10 cellular contexts compared by ENCODE assay signal in genomic region chr14:61145258-61145902, GRCh38.
DNase-seq lines count a peak whose midpoint lies in the region; ATAC-seq and TF ChIP-seq lines count a peak whose summit lies in the region.
"Had no signal": no experiment of that assay in that cellular context is flagged by ENCODE, and none has a peak within 500 bp of the region (broad histone marks: within the 10 kb centered on the region; RNA-seq: fewer than 3 reads in every experiment).

No MANE protein-coding gene starts in this region.

- dilution Hi-C loops in mammary epithelial cell (cut with HindIII; ENCODE audit: low sequenced_read_pairs), result no loop called here

- H3K9me3 ChIP-seq in right atrium auricular region, result peaks cover 0 to 8% of the 10 kb centered on the region in 2 donors
- H3K9me3 ChIP-seq in mammary epithelial cell (replicated peaks; ENCODE audit: insufficient read depth, low read length), result peaks cover 11% of the 10 kb centered on the region
- H3K9me3 ChIP-seq in mesenchymal stem cell (ENCODE audit: control insufficient read depth, low read length), result peaks cover 5% of the 10 kb centered on the region
- no peaks in the 10 kb centered on the region for H3K9me3 ChIP-seq in vagina

- BruUV-seq in mammary epithelial cell (replicated peaks; lab: Mats Ljungman, UMichigan), result TSS peak; percentile 72

- peak overlapping the region in 1 of 2 experiments; percentile 43 for H2BK12ac ChIP-seq in mesenchymal stem cell (ENCODE audit: low read length in 2 of 2)

- CTCF ChIA-PET in mammary epithelial cell (lab: Charles Lee; ENCODE audit: low non-redundant PET), result interaction anchor here (0.7 kb wide), 1 partner anchor 177 kb away, joined by 3 read pairs; no protein-coding TSS in a partner anchor

- H3K4me3 ChIP-seq in right atrium auricular region, result no peak overlapping the region
- H3K4me3 ChIP-seq in mammary epithelial cell (replicated peaks in 1 of 3; ENCODE audit: insufficient read depth in 1 of 3, low read depth in 2 of 3, low read length in 3 of 3), result no peak overlapping the region
- peak overlapping the region in 1 of 2 experiments; percentile 23 for H3K4me3 ChIP-seq in mesenchymal stem cell (ENCODE audit: insufficient read depth in 1 of 2, low read depth in 1 of 2, low read length in 2 of 2)
- no peak overlapping the region for H3K4me3 ChIP-seq in vagina

- peak overlapping the region; percentile 43 for H3K9ac ChIP-seq in mammary epithelial cell (ENCODE audit: insufficient read depth, low read length)
- peak overlapping the region; percentile 67 for H3K9ac ChIP-seq in mesenchymal stem cell (ENCODE audit: low read length)

- no peak overlapping the region for H2BK120ac ChIP-seq in mesenchymal stem cell (ENCODE audit: low read depth, low read length)

- peak overlapping the region; percentile 64 for H2AFZ ChIP-seq in mammary epithelial cell (ENCODE audit: low read depth, low read length)
- no peak overlapping the region for H2AFZ ChIP-seq in mesenchymal stem cell (ENCODE audit: low read depth, low read length)

- no peak overlapping the region for H3K14ac ChIP-seq in mesenchymal stem cell (ENCODE audit: low read length in 2 of 2)

- H3K18ac ChIP-seq in mesenchymal stem cell (ENCODE audit: low read depth in 1 of 2, low read length in 2 of 2), result no peak overlapping the region

- TF ChIP-seq CTCF in right atrium auricular region (IDR thresholded peaks at IDR 0.05), result no peak
- no peak for TF ChIP-seq CTCF in mammary epithelial cell (conservative IDR thresholded peaks at IDR 0.05 in 1 of 2, IDR thresholded peaks at IDR 0.05 in 1 of 2; ENCODE audit: extremely low read depth in 1 of 2, insufficient read depth in 1 of 2, low read depth in 1 of 2, low read length in 2 of 2)
- no peak for TF ChIP-seq CTCF in vagina (IDR thresholded peaks at IDR 0.05)

- peak overlapping the region in 1 of 2 experiments; percentile 51 for H3K4ac ChIP-seq in mesenchymal stem cell (ENCODE audit: low read depth in 1 of 2, low read length in 2 of 2)

- H3K79me1 ChIP-seq in mesenchymal stem cell (replicated peaks; ENCODE audit: low read length, poor library complexity, severe bottlenecking), result no peaks in the 10 kb centered on the region

- no peaks in the 10 kb centered on the region for H4K20me1 ChIP-seq in mammary epithelial cell (ENCODE audit: insufficient read depth, low read length)

- H3K27ac Mint-ChIP-seq in activated naive CD4-positive, alpha-beta T cell treated with anti-CD3 and anti-CD28 coated beads, Interleukin-2, amount 50 U/mL, for 72 hours, result peak overlapping the region in 1 of 2 donors; percentile 36

- H3K79me2 ChIP-seq in mammary epithelial cell (ENCODE audit: insufficient read depth, low read length), result no peaks in the 10 kb centered on the region

- no peaks in the 10 kb centered on the region for H3K4me1 ChIP-seq in right atrium auricular region
- peaks cover 50% of the 10 kb centered on the region for H3K4me1 ChIP-seq in mammary epithelial cell (ENCODE audit: insufficient read depth, low read length)
- peaks cover 24% of the 10 kb centered on the region for H3K4me1 ChIP-seq in mesenchymal stem cell (ENCODE audit: control insufficient read depth, insufficient read depth, low read depth, low read length)
- H3K4me1 ChIP-seq in vagina, result peaks cover 37% of the 10 kb centered on the region

- no peak overlapping the region for H2BK15ac ChIP-seq in mesenchymal stem cell (ENCODE audit: low read depth, poor library complexity, severe bottlenecking)

- H3K27me3 ChIP-seq in right atrium auricular region, result no peaks in the 10 kb centered on the region
- H3K27me3 ChIP-seq in mammary epithelial cell (ENCODE audit: insufficient read depth, low read length), result no peaks in the 10 kb centered on the region
- H3K27me3 ChIP-seq in mesenchymal stem cell (ENCODE audit: control insufficient read depth in 1 of 2, insufficient read depth in 1 of 2, low read length in 2 of 2), result no peaks in the 10 kb centered on the region
- no peaks in the 10 kb centered on the region for H3K27me3 ChIP-seq in vagina

- H4K8ac ChIP-seq in mesenchymal stem cell (ENCODE audit: low read length), result no peak overlapping the region

- H4K91ac ChIP-seq in mesenchymal stem cell (ENCODE audit: low read length), result no peak overlapping the region

- TF ChIP-seq POLR2A in vagina (IDR thresholded peaks at IDR 0.05), result no peak

- peaks cover 17 to 21% of the 10 kb centered on the region in 2 donors for H3K9me3 Mint-ChIP-seq in activated naive CD4-positive, alpha-beta T cell treated with anti-CD3 and anti-CD28 coated beads, Interleukin-2, amount 50 U/mL, for 72 hours

- H3K36me3 ChIP-seq in right atrium auricular region, result no peaks in the 10 kb centered on the region
- H3K36me3 ChIP-seq in mammary epithelial cell (ENCODE audit: insufficient read depth, low read length), result no peaks in the 10 kb centered on the region
- H3K36me3 ChIP-seq in mesenchymal stem cell (ENCODE audit: control insufficient read depth in 1 of 2, insufficient read depth in 2 of 2, low read depth in 1 of 2, low read length in 2 of 2), result peaks cover 0 to 3% of the 10 kb centered on the region in 2 experiments
- no peaks in the 10 kb centered on the region for H3K36me3 ChIP-seq in vagina

- H3K23ac ChIP-seq in mesenchymal stem cell (ENCODE audit: low read length in 2 of 2), result no peak overlapping the region

- peak; percentile 35 for ATAC-seq in Right ventricle myocardium inferior
- ATAC-seq in activated naive CD4-positive, alpha-beta T cell treated with anti-CD3 and anti-CD28 coated beads, Interleukin-2, amount 50 U/mL, for 72 hours, result no peak

- peaks cover 6 to 17% of the 10 kb centered on the region in 2 donors for H3K36me3 Mint-ChIP-seq in activated naive CD4-positive, alpha-beta T cell treated with anti-CD3 and anti-CD28 coated beads, Interleukin-2, amount 50 U/mL, for 72 hours

- H3K27ac ChIP-seq in right atrium auricular region (peak overlapping the region in 1 of 2 donors; percentile 57), mammary epithelial cell (ENCODE audit: insufficient read depth, low read depth, low read length) (peak overlapping the region; percentile 82), mesenchymal stem cell (ENCODE audit: low read length, poor library complexity, severe bottlenecking) (peak overlapping the region; percentile 90), vagina (peak overlapping the region; percentile 68)

- peak overlapping the region; percentile 84 for H2AK5ac ChIP-seq in mesenchymal stem cell (ENCODE audit: low read length, severe bottlenecking)

- intact Hi-C loops in Right ventricle myocardium inferior (cut with DNase I) (no loop called here), mammary epithelial cell (cut with micrococcal nuclease) (loop anchor here (1.0 to 2.0 kb wide), 3 partner anchors 33 to 107 kb away; no protein-coding TSS in a partner anchor), vagina (cut with DNase I) (no loop called here)

- WGBS in mammary epithelial cell (ENCODE audit: low coverage, missing lambda C conversion rate), result 4% methylated on average over 7 of the region's 7 CpGs
- WGBS in mesenchymal stem cell, result 60% methylated on average over 6 of the region's 7 CpGs

- H2BK5ac ChIP-seq in mesenchymal stem cell (ENCODE audit: low read depth, low read length, poor library complexity, severe bottlenecking), result peak overlapping the region; percentile 21

- H3K4me2 ChIP-seq in mammary epithelial cell (ENCODE audit: insufficient read depth, low read depth, low read length) (peak overlapping the region; percentile 48), mesenchymal stem cell (ENCODE audit: low read length, poor library complexity, severe bottlenecking) (no peak overlapping the region)

- DNase-seq in Right ventricle myocardium inferior (ENCODE audit: missing footprints) (no peak), right atrium auricular region (ENCODE audit: low spot score) (no peak), mammary epithelial cell (peak; percentile 82), mesenchymal stem cell (peak; percentile 71), vagina (ENCODE audit: extremely low spot score in 2 of 2) (no peak), SIG-M5 (lab: John Stamatoyannopoulos, UW) (no peak), NAMALWA (ENCODE audit: low spot score) (no peak)
- DNase-seq in activated naive CD4-positive, alpha-beta T cell treated with anti-CD3 and anti-CD28 coated beads, Interleukin-2, amount 50 U/mL, for 72 hours (ENCODE audit: low spot score in 2 of 2), result no peak
- DNase-seq: activated T-cell treated with anti-CD3 and anti-CD28 coated beads, Interleukin-2, amount 50 U/mL, for 1 hour; AML-193 had no signal

- in situ Hi-C loops in mammary epithelial cell (cut with MboI; ENCODE audit: low sequenced_read_pairs in 2 of 2), result no loop called here

Comparison
In these comparisons a context has a peak if more than half of its experiments do, and no peak if none do; other contexts are left out.
1. DNase-seq: peak in mammary epithelial cell (single experiment) and mesenchymal stem cell (single experiment); none in Right ventricle myocardium inferior (single experiment), right atrium auricular region (single experiment), vagina (0 of 2), activated naive CD4-positive, alpha-beta T cell treated with anti-CD3 and anti-CD28 coated beads, Interleukin-2, amount 50 U/mL, for 72 hours (0 of 2), SIG-M5 (single experiment) and NAMALWA (single experiment).